Comparison of ENCODE assay signal across 8 cellular contexts in genomic region chr2:54709341-54709809, GRCh38. TPM values are rescaled to one million over a fixed set of nuclear protein-coding genes. Genes with fewer than 3 reads are reported as not detected.
DNase-seq lines count a peak whose midpoint lies in the region; FAIRE-seq and TF ChIP-seq lines count a peak whose summit lies in the region.

No MANE protein-coding gene starts in this region.

- CTCF ChIA-PET in activated naive CD4-positive, alpha-beta T cell treated with anti-CD3 and anti-CD28 coated beads, Interleukin-2, amount 10 ng/mL, durations not matched to agents 7 days and 5 days (lab: Charles Lee) = interaction anchor here (0.8 to 7.9 kb wide), 8 partner anchors 14 to 605 kb away, joined by 3 to 104 read pairs (median 4); partner anchors contain the start of gene EML6

- no peak for DNase-seq in HFFc6
- DNase-seq in activated naive CD4-positive, alpha-beta T cell treated with anti-CD3 and anti-CD28 coated beads, Interleukin-2, amount 10 ng/mL, durations not matched to agents 7 days and 5 days = no peak
- peak; percentile 84 for DNase-seq in kidney
- peak; percentile 68 for DNase-seq in stomach
- no peak for DNase-seq in NCI-H446 (lab: John Stamatoyannopoulos, UW)
- no peak for DNase-seq in superior temporal gyrus (ENCODE audit: extremely low spot score)
- no peak for DNase-seq in NCI-H1436 (lab: John Stamatoyannopoulos, UW)
- DNase-seq in chondrocyte (ENCODE audit: low spot score) = no peak

- H3K27ac ChIP-seq in kidney (ENCODE audit: low read depth in 2 of 2, low read length in 2 of 2) (peak overlapping the region; percentile 75 to 79), stomach (peak overlapping the region; percentile 64 to 80 (median 66))

- H3K4me3 ChIP-seq in kidney (ENCODE audit: low read length in 2 of 2) = peak overlapping the region; percentile 67 to 68
- peak overlapping the region; percentile 45 to 59 (median 48) for H3K4me3 ChIP-seq in stomach

- H3K9me3 ChIP-seq in kidney (ENCODE audit: control insufficient read depth in 1 of 2, low read length in 2 of 2) (no peaks in the 10 kb centered on the region), stomach (no peaks in the 10 kb centered on the region)

- peak overlapping the region; percentile 29 to 80 for H3K9ac ChIP-seq in kidney (ENCODE audit: low read length in 2 of 2)

- TF ChIP-seq EP300 in stomach (IDR thresholded peaks at IDR 0.05) = no peak

- H3K27me3 Mint-ChIP-seq in HFFc6 (ENCODE audit: insufficient read depth) (peaks cover 8% of the 10 kb centered on the region; the same call in 1 of the 2 replicates), chondrocyte (ENCODE audit: low read depth) (peaks cover 2% of the 10 kb centered on the region)
- peaks cover 46% of the 10 kb centered on the region for H3K27me3 Mint-ChIP-seq in activated naive CD4-positive, alpha-beta T cell treated with anti-CD3 and anti-CD28 coated beads, Interleukin-2, amount 10 ng/mL, durations not matched to agents 7 days and 5 days

- TF ChIP-seq POLR2A in stomach (IDR thresholded peaks at IDR 0.05) = no peak

- no peaks in the 10 kb centered on the region for H3K9me3 Mint-ChIP-seq in HFFc6
- no peaks in the 10 kb centered on the region for H3K9me3 Mint-ChIP-seq in activated naive CD4-positive, alpha-beta T cell treated with anti-CD3 and anti-CD28 coated beads, Interleukin-2, amount 10 ng/mL, durations not matched to agents 7 days and 5 days
- H3K9me3 Mint-ChIP-seq in chondrocyte (ENCODE audit: low read depth) = no peaks in the 10 kb centered on the region

- no peaks in the 10 kb centered on the region for H3K36me3 ChIP-seq in kidney (ENCODE audit: control insufficient read depth in 1 of 2, insufficient read depth in 2 of 2, low read length in 2 of 2)
- H3K36me3 ChIP-seq in stomach = no peaks in the 10 kb centered on the region

- H3K4me1 Mint-ChIP-seq in HFFc6 (ENCODE audit: low read depth) = no peaks in the 10 kb centered on the region
- peaks cover 13% of the 10 kb centered on the region for H3K4me1 Mint-ChIP-seq in activated naive CD4-positive, alpha-beta T cell treated with anti-CD3 and anti-CD28 coated beads, Interleukin-2, amount 10 ng/mL, durations not matched to agents 7 days and 5 days
- H3K4me1 Mint-ChIP-seq in chondrocyte (ENCODE audit: low read depth) = no peaks in the 10 kb centered on the region

- H3K4me3 Mint-ChIP-seq in HFFc6 (peak overlapping the region; percentile 53; the same call in 1 of the 2 replicates), chondrocyte (ENCODE audit: unreplicated experiment) (no peak overlapping the region)
- H3K4me3 Mint-ChIP-seq in activated naive CD4-positive, alpha-beta T cell treated with anti-CD3 and anti-CD28 coated beads, Interleukin-2, amount 10 ng/mL, durations not matched to agents 7 days and 5 days = peak overlapping the region; percentile 18

- intact Hi-C loops in kidney (cut with DNase I) (loop anchor here (10.0 kb wide), 1 partner anchor 185 kb away; no protein-coding TSS in a partner anchor), stomach (cut with DNase I; ENCODE audit: low total_unique reads) (loop anchor here (10.0 kb wide), 1 partner anchor 55 kb away; no protein-coding TSS in a partner anchor)

- peaks cover 0 to 13% (median 5%) of the 10 kb centered on the region in 3 donors for H3K27me3 ChIP-seq in stomach

- no peaks in the 10 kb centered on the region for H3K36me3 Mint-ChIP-seq in HFFc6 (ENCODE audit: low read depth)
- no peaks in the 10 kb centered on the region for H3K36me3 Mint-ChIP-seq in activated naive CD4-positive, alpha-beta T cell treated with anti-CD3 and anti-CD28 coated beads, Interleukin-2, amount 10 ng/mL, durations not matched to agents 7 days and 5 days
- H3K36me3 Mint-ChIP-seq in chondrocyte (ENCODE audit: low read depth) = no peaks in the 10 kb centered on the region

- WGBS in stomach, 5 donors = 14 to 28% (median 21%) methylated on average over 3 to 18 of the region's 18 CpGs

- FAIRE-seq in kidney (lab: Jason Lieb, UNC) = no peak

- H3K4me1 ChIP-seq in kidney (ENCODE audit: control insufficient read depth in 1 of 2, insufficient read depth in 1 of 2, low read depth in 1 of 2, low read length in 2 of 2) = peaks cover 0 to 4% of the 10 kb centered on the region in 2 donors
- H3K4me1 ChIP-seq in stomach = peaks cover 5 to 24% (median 18%) of the 10 kb centered on the region in 4 donors

- no peak overlapping the region for H3K27ac Mint-ChIP-seq in HFFc6
- H3K27ac Mint-ChIP-seq in activated naive CD4-positive, alpha-beta T cell treated with anti-CD3 and anti-CD28 coated beads, Interleukin-2, amount 10 ng/mL, durations not matched to agents 7 days and 5 days = no peak overlapping the region
- H3K27ac Mint-ChIP-seq in chondrocyte (ENCODE audit: unreplicated experiment) = no peak overlapping the region

- TF ChIP-seq CTCF in HFFc6 (IDR thresholded peaks at IDR 0.05) (no peak), kidney (IDR thresholded peaks at IDR 0.05; ENCODE audit: borderline replicate concordance, extremely low read depth, insufficient read depth) (no peak), stomach (IDR thresholded peaks at IDR 0.05) (no peak), chondrocyte (IDR thresholded peaks at IDR 0.05) (no peak)

RNA-seq across cellular contexts. Expression of gene EML6, which starts 14.1 kb away (rescaled TPM):
- under 1 TPM; 0.05 to 0.37 (median 0.25) TPM for total RNA-seq in HFFc6 (2021; fragmentation: NEBNext Ultra II Directional; extraction: Animal tissue kit (Norgen Biotek cat#: 25700))
- total RNA-seq in kidney = 3.1 TPM
- polyA plus RNA-seq in kidney (ENCODE audit: insufficient read depth, low read depth, low replicate concordance) = 1.7 TPM
- 10 to 100 TPM in 1 of 5 donors, 1 to 10 TPM in 3, under 1 TPM in 1; 0.45 to 10.1 (median 2.2) TPM for total RNA-seq in stomach
- 1 to 10 TPM in 2 of 3 donors, not detected in 1; 1.3 to 1.6 TPM for polyA plus RNA-seq in stomach
- 0.97 to 2.3 TPM (median 1.1 TPM) in 3 replicates for total RNA-seq in chondrocyte

Comparison
In these comparisons a context has a peak if more than half of its experiments do, and no peak if none do; other contexts are left out.
1. DNase-seq: peak in kidney (single experiment) and stomach (single experiment); none in HFFc6 (single experiment), activated naive CD4-positive, alpha-beta T cell treated with anti-CD3 and anti-CD28 coated beads, Interleukin-2, amount 10 ng/mL, durations not matched to agents 7 days and 5 days (single experiment), NCI-H446 (0 of 2), superior temporal gyrus (single experiment), NCI-H1436 (single experiment) and chondrocyte (single experiment).